ENCODE assay signal across 8 cellular contexts in the genomic region with DNA sequence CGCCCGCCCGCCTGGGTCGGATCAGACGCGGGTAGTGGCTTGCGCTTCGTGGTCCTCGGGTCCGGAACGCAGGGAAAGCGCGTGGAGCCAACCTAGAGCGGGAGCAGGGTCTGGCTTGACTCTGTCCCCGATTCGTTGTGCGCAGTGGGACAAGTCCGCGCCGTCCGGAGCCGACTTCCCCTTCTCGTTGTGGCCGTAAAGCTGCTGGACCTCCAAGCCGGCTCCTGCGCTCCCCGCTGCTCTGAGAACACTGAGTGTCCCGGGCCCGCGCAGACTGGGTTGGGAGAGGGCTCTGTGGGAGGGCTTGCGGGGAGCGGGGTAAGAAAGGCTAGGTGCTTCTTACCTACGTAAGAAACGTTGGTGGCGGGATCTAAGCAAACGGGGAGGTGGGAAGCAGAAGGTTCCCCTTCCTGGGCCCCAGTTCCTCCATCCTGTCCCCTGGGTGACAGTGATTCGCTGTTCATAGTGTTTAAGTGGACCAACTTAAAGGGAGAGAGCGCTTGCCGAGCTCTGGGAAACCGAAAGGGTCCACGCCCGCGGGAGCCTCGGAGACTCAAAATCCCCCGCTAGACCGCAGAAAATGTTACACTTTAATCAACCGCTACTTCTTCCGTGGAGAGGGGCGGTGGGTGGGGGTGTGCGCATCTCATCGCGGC. TPM values are rescaled to one million over a fixed set of nuclear protein-coding genes. Genes with fewer than 3 reads are reported as not detected.
DNase-seq lines count a peak whose midpoint lies in the region; ATAC-seq and TF ChIP-seq lines count a peak whose summit lies in the region.

No MANE protein-coding gene starts in this region.

- H3K9ac ChIP-seq in endodermal cell (ENCODE audit: extremely low read depth, low read length, poor library complexity, severe bottlenecking): no peak overlapping the region

- peaks cover 7% of the 10 kb centered on the region for H3K4me1 Mint-ChIP-seq in endodermal cell

- H3K27ac Mint-ChIP-seq in endodermal cell: no peak overlapping the region

- no peak for TF ChIP-seq POLR2A in NB4 (IDR thresholded peaks at IDR 0.05; ENCODE audit: extremely low read depth, insufficient read length)

- H3K27me3 Mint-ChIP-seq in endodermal cell (ENCODE audit: insufficient read depth): peaks cover 91% of the 10 kb centered on the region

- no peaks in the 10 kb centered on the region for H3K36me3 Mint-ChIP-seq in endodermal cell (ENCODE audit: low read depth)

- H3K27me3 ChIP-seq in endodermal cell (ENCODE audit: control insufficient read depth, insufficient read depth, low read length, poor library complexity, severe bottlenecking) (peaks cover 94% of the 10 kb centered on the region), neutrophil (peaks cover 100% of the 10 kb centered on the region)

- no peaks in the 10 kb centered on the region for H3K9me3 ChIP-seq in endodermal cell (ENCODE audit: control insufficient read depth, low read length)
- no peaks in the 10 kb centered on the region for H3K9me3 ChIP-seq in neutrophil

- H3K27ac ChIP-seq in endodermal cell (ENCODE audit: low read depth, low read length) (no peak overlapping the region), neutrophil (no peak overlapping the region)

- H3K4me3 Mint-ChIP-seq in endodermal cell: peak overlapping the region; percentile 38

- 7% methylated on average over 16 to 52 of the region's 52 CpGs for WGBS in endodermal cell (ENCODE audit: insufficient coverage in 1 of 2, insufficient read length in 1 of 2), 2 experiments

- H3K9me3 Mint-ChIP-seq in endodermal cell: no peaks in the 10 kb centered on the region

- H3K4me1 ChIP-seq in endodermal cell (ENCODE audit: control insufficient read depth, insufficient read depth, low read length) (peaks cover 5% of the 10 kb centered on the region), neutrophil (ENCODE audit: control insufficient read depth in 1 of 2, insufficient read depth in 1 of 2, low read depth in 1 of 2, low read length in 1 of 2) (peaks cover 19 to 38% of the 10 kb centered on the region in 2 experiments)

- no peak overlapping the region for H3K4me3 ChIP-seq in NB4 (ENCODE audit: low read depth, low read length)
- peak overlapping the region; percentile 60 for H3K4me3 ChIP-seq in endodermal cell (ENCODE audit: low read length)
- H3K4me3 ChIP-seq in neutrophil (ENCODE audit: low read depth in 1 of 2, low read length in 1 of 2): peak overlapping the region; percentile 51 to 62

- H3K36me3 ChIP-seq in endodermal cell (ENCODE audit: control insufficient read depth, insufficient read depth, low read length) (no peaks in the 10 kb centered on the region), neutrophil (no peaks in the 10 kb centered on the region)

- ATAC-seq in HG03469 (IDR thresholded peaks at IDR 0.05; ENCODE audit: unreplicated experiment): no peak

- no peak for TF ChIP-seq CTCF in NB4 (IDR thresholded peaks at IDR 0.05; ENCODE audit: low read depth, low read length)
- no peak for TF ChIP-seq CTCF in endodermal cell (conservative IDR thresholded peaks at IDR 0.05)
- no peak for TF ChIP-seq CTCF in neutrophil (IDR thresholded peaks at IDR 0.05)

- DNase-seq in CD1c-positive myeloid dendritic cell (ENCODE audit: extremely low spot score) (peak; percentile 48), NB4 (ENCODE audit: low read depth) (peak; percentile 30), endodermal cell (peak; percentile 72), SKM-1 (lab: John Stamatoyannopoulos, UW; ENCODE audit: unreplicated experiment) (no peak), GM19240 (ENCODE audit: insufficient read length, low spot score) (no peak), NCI-H345 (lab: John Stamatoyannopoulos, UW) (no peak)

RNA-seq across cellular contexts. Expression of gene FOXE1, which starts 4.3 kb away (rescaled TPM):
- not detected for total RNA-seq in endodermal cell
- not detected for polyA plus RNA-seq in endodermal cell (2013, experiment 1 of 2)
- 0.21 TPM for polyA plus RNA-seq in endodermal cell (2013, experiment 2 of 2)

Comparison
In these comparisons a context has a peak if more than half of its experiments do, and no peak if none do; other contexts are left out.
1. DNase-seq: peak in CD1c-positive myeloid dendritic cell (single experiment), NB4 (single experiment) and endodermal cell (single experiment); none in SKM-1 (single experiment), GM19240 (single experiment) and NCI-H345 (single experiment).